In genomic region chr7:21367537-21367936, GRCh38 we compare ENCODE assay signal across 17 cellular contexts.
DNase-seq lines count a peak whose midpoint lies in the region; ATAC-seq and TF ChIP-seq lines count a peak whose summit lies in the region.
"Had no signal": no experiment of that assay in that cellular context is flagged by ENCODE, and none has a peak within 500 bp of the region (broad histone marks: within the 10 kb centered on the region; RNA-seq: fewer than 3 reads in every experiment).

No MANE protein-coding gene starts in this region.

- H3K9me3 ChIP-seq in Caco-2 (peaks cover 20% of the 10 kb centered on the region), RWPE2 (ENCODE audit: severe bottlenecking) (peaks cover 8% of the 10 kb centered on the region)

- H3K4me3 ChIP-seq in Caco-2 (ENCODE audit: low read depth, low read length) (no peak overlapping the region), RWPE2 (ENCODE audit: severe bottlenecking) (no peak overlapping the region)
- H3K4me3 ChIP-seq: GM23338 had no signal

- H3K27me3 ChIP-seq in Caco-2 (replicated peaks; ENCODE audit: control insufficient read depth, insufficient read depth, low read length), result no peaks in the 10 kb centered on the region
- H3K27me3 ChIP-seq in RWPE2 (ENCODE audit: insufficient read depth, poor library complexity, severe bottlenecking), result no peaks in the 10 kb centered on the region

- peaks cover 22% of the 10 kb centered on the region for H3K4me1 Mint-ChIP-seq in Caco-2 (ENCODE audit: low read depth, unreplicated experiment)

- ATAC-seq in RWPE2 (ENCODE audit: low read depth) (no peak), GM21576 (IDR thresholded peaks at IDR 0.05; ENCODE audit: unreplicated experiment) (no peak), HG02571 (IDR thresholded peaks at IDR 0.05; ENCODE audit: unreplicated experiment) (no peak)
- ATAC-seq: GM23338, HepG2 had no signal

- H3K36me3 ChIP-seq in Caco-2 (ENCODE audit: control insufficient read depth, insufficient read depth, low read length) (no peaks in the 10 kb centered on the region), RWPE2 (ENCODE audit: low read depth) (no peaks in the 10 kb centered on the region)

- peaks cover 10% of the 10 kb centered on the region for H3K9me3 Mint-ChIP-seq in Caco-2 (ENCODE audit: unreplicated experiment)
- H3K9me3 Mint-ChIP-seq: CD4-positive, alpha-beta T cell; HFFc6 had no signal

- CTCF ChIA-PET in Caco-2 (lab: Charles Lee), result no interaction called here

- intact Hi-C loops in Caco-2 (cut with micrococcal nuclease; ENCODE audit: unreplicated experiment), result no loop called here

- H3K4me1 ChIP-seq in Caco-2, result peaks cover 50% of the 10 kb centered on the region
- peaks cover 18% of the 10 kb centered on the region for H3K4me1 ChIP-seq in RWPE2 (ENCODE audit: insufficient read depth, poor library complexity, severe bottlenecking)

- H3K4me3 Mint-ChIP-seq in Caco-2 (ENCODE audit: unreplicated experiment), result no peak overlapping the region
- H3K4me3 Mint-ChIP-seq: CD4-positive, alpha-beta T cell; GM23338; HFFc6; IgD-negative memory B cell had no signal

- TF ChIP-seq CTCF in 22Rv1 (IDR thresholded peaks at IDR 0.05) (no peak), Caco-2 (IDR thresholded peaks at IDR 0.05; ENCODE audit: insufficient read depth in 1 of 2, low read depth in 1 of 2, low read length in 1 of 2, severe bottlenecking in 1 of 2, unreplicated experiment in 1 of 2) (no peak), RWPE2 (IDR thresholded peaks at IDR 0.05; ENCODE audit: poor library complexity, severe bottlenecking) (no peak)

- peaks cover 24% of the 10 kb centered on the region for H3K36me3 Mint-ChIP-seq in Caco-2 (ENCODE audit: insufficient read depth, unreplicated experiment)

- DNase-seq in DMS53 (lab: John Stamatoyannopoulos, UW) (peak; percentile 74), DMS53 treated with DMSO at 0.1 percent for 48 hours (lab: John Stamatoyannopoulos, UW; ENCODE audit: unreplicated experiment) (no peak), Caco-2 (no peak), RWPE2 (ENCODE audit: low spot score) (no peak), SKM-1 treated with dmso at 0.1 percent for 144 hours (lab: John Stamatoyannopoulos, UW; ENCODE audit: unreplicated experiment) (no peak)
- DNase-seq: 8988T; C1 segment of cervical spinal cord; CD4-positive, alpha-beta T cell; HCEC 1CT; HFFc6; KBM-7 had no signal

- no TSS peak for BruUV-seq in Caco-2 (replicated peaks; lab: Mats Ljungman, UMichigan)

- H3K27ac Mint-ChIP-seq in Caco-2 (ENCODE audit: unreplicated experiment), result peak overlapping the region; percentile 65
- H3K27ac Mint-ChIP-seq: CD4-positive, alpha-beta T cell; GM23338; HFFc6; IgD-negative memory B cell had no signal

- H3K27ac ChIP-seq in 22Rv1 (peak overlapping the region; percentile 77), RWPE2 (ENCODE audit: poor library complexity, severe bottlenecking) (peak overlapping the region; percentile 69)

- POLR2A ChIA-PET in Caco-2 (lab: Charles Lee), result no interaction called here

- H3K27me3 Mint-ChIP-seq in Caco-2 (ENCODE audit: insufficient read depth, unreplicated experiment), result no peaks in the 10 kb centered on the region
- H3K27me3 Mint-ChIP-seq: CD4-positive, alpha-beta T cell; IgD-negative memory B cell had no signal
